ENCODE assay signal across 31 cellular contexts in the genomic region with DNA sequence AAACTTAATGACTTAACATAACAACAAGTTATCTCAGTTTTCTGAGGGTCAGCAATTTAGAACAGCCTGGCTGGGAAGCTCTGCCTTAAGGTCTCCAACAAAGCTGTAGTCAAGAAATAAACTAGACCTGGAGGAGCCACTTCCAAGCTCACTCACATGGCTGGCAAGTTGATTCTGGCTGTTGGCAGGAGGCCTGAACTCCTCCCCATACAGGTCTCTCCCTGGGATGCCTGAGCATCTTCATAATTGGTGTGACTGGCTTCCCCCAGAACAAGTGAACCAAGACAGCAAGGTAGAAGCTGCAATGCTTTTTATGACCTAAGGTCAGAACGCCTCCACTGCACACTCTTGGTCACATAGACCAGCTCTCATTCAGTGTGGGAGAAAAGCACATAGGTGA.
"Had no signal": no experiment of that assay in that cellular context is flagged by ENCODE, and none has a peak within 500 bp of the region (broad histone marks: within the 10 kb centered on the region; RNA-seq: fewer than 3 reads in every experiment).

No MANE protein-coding gene starts in this region.

- FAIRE-seq: colon, kidney, small intestine had no signal

- H3K36me3 ChIP-seq: esophagus squamous epithelium, right lobe of liver, upper lobe of left lung, vagina had no signal

- ATAC-seq: body of pancreas; left lobe of liver; mucosa of descending colon; natural killer cell treated with Interleukin-12 subunit alpha and Interleukin-12 subunit beta and Interleukin-15 and Interleukin-18, amount 100 ng/mL, for 72 hours; right lobe of liver; stimulated activated memory B cell treated with anti-CD40 and anti-IgM and Interleukin-4, amounts not matched to agents 10 μg/mL and 1 μg/mL and 100 μg/mL, for 72 hours; stimulated activated naive CD8-positive, alpha-beta T cell treated with anti-CD3 and anti-CD28 coated beads, Interleukin-15, amount 100 ng/mL, for 72 hours had no signal

- H3K27me3 ChIP-seq: body of pancreas, esophagus squamous epithelium, hepatocyte, right lobe of liver, upper lobe of left lung, vagina had no signal

- H3K4me1 ChIP-seq: body of pancreas had no signal

- H2AFZ ChIP-seq: hepatocyte had no signal

- H3K4me3 Mint-ChIP-seq: activated naive CD8-positive, alpha-beta T cell; natural killer cell treated with Interleukin-12 subunit alpha and Interleukin-12 subunit beta and Interleukin-15 and Interleukin-18, amount 100 ng/mL, for 72 hours; stimulated activated memory B cell treated with anti-CD40 and anti-IgM and Interleukin-4, amounts not matched to agents 10 μg/mL and 1 μg/mL and 100 μg/mL, for 72 hours; stimulated activated naive CD8-positive, alpha-beta T cell treated with anti-CD3 and anti-CD28 coated beads, Interleukin-15, amount 100 ng/mL, for 72 hours had no signal

- H3K27ac ChIP-seq: body of pancreas, esophagus squamous epithelium, hepatocyte, right lobe of liver, upper lobe of left lung, vagina had no signal

- DNase-seq: activated CD4-positive, alpha-beta T cell treated with anti-CD3 and anti-CD28 coated beads for 48 hours; activated CD4-positive, alpha-beta T cell treated with anti-CD3 and anti-CD28 coated beads, Interleukin-2, amount 50 U/mL, for 48 hours; activated CD4-positive, CD25-positive, alpha-beta regulatory T cell; activated CD8-positive, alpha-beta memory T cell treated with anti-CD3 and anti-CD28 coated beads for 24 hours; activated effector memory CD4-positive, alpha-beta T cell treated with Interleukin-2 at 50 U/mL for 16 hours; activated naive CD4-positive, alpha-beta T cell treated with Interleukin-2 at 50 U/mL for 16 hours; anterior cingulate cortex; body of pancreas; central memory CD4-positive, alpha-beta T cell; dermis blood vessel endothelial cell; effector CD4-positive, alpha-beta T cell; esophagus squamous epithelium; foreskin melanocyte; kidney; mucosa of descending colon; right lobe of liver; small intestine; stimulated activated CD4-positive, alpha-beta T cell treated with anti-CD3 and anti-CD28 coated beads, Interleukin-1b, Interleukin-23, amount 100 ng/mL, for 48 hours; stimulated activated CD4-positive, alpha-beta T cell treated with anti-CD3 and anti-CD28 coated beads, Interleukin-4, amount 100 ng/mL, for 4 hours; stimulated activated CD8-positive, alpha-beta memory T cell treated with anti-CD3 and anti-CD28 coated beads, Interleukin-4, amount 100 ng/mL, for 48 hours; stimulated activated naive CD8-positive, alpha-beta T cell treated with anti-CD3 and anti-CD28 coated beads, Interleukin-15, amount 100 ng/mL, for 72 hours; substantia nigra; upper lobe of left lung had no signal

- H3K27me3 Mint-ChIP-seq: stimulated activated memory B cell treated with anti-CD40 and anti-IgM and Interleukin-4, amounts not matched to agents 10 μg/mL and 1 μg/mL and 100 μg/mL, for 72 hours had no signal

- H3K9me3 ChIP-seq: body of pancreas, esophagus squamous epithelium, mucosa of descending colon, right lobe of liver, upper lobe of left lung, vagina had no signal

- H3K4me3 ChIP-seq: body of pancreas, esophagus squamous epithelium, hepatocyte, lung, mucosa of descending colon, right lobe of liver, upper lobe of left lung, vagina had no signal

- H3K4me2 ChIP-seq: hepatocyte had no signal

- H3K36me3 Mint-ChIP-seq: activated naive CD8-positive, alpha-beta T cell; natural killer cell treated with Interleukin-12 subunit alpha and Interleukin-12 subunit beta and Interleukin-15 and Interleukin-18, amount 100 ng/mL, for 72 hours had no signal

- H3K27ac Mint-ChIP-seq: activated naive CD8-positive, alpha-beta T cell; natural killer cell treated with Interleukin-12 subunit alpha and Interleukin-12 subunit beta and Interleukin-15 and Interleukin-18, amount 100 ng/mL, for 72 hours; stimulated activated memory B cell treated with anti-CD40 and anti-IgM and Interleukin-4, amounts not matched to agents 10 μg/mL and 1 μg/mL and 100 μg/mL, for 72 hours; stimulated activated naive CD8-positive, alpha-beta T cell treated with anti-CD3 and anti-CD28 coated beads, Interleukin-15, amount 100 ng/mL, for 72 hours had no signal

- H3K9me3 Mint-ChIP-seq: natural killer cell treated with Interleukin-12 subunit alpha and Interleukin-12 subunit beta and Interleukin-15 and Interleukin-18, amount 100 ng/mL, for 72 hours; stimulated activated memory B cell treated with anti-CD40 and anti-IgM and Interleukin-4, amounts not matched to agents 10 μg/mL and 1 μg/mL and 100 μg/mL, for 72 hours; stimulated activated naive CD8-positive, alpha-beta T cell treated with anti-CD3 and anti-CD28 coated beads, Interleukin-15, amount 100 ng/mL, for 72 hours had no signal
